ENCODE assay signal across 8 cellular contexts in the genomic region with DNA sequence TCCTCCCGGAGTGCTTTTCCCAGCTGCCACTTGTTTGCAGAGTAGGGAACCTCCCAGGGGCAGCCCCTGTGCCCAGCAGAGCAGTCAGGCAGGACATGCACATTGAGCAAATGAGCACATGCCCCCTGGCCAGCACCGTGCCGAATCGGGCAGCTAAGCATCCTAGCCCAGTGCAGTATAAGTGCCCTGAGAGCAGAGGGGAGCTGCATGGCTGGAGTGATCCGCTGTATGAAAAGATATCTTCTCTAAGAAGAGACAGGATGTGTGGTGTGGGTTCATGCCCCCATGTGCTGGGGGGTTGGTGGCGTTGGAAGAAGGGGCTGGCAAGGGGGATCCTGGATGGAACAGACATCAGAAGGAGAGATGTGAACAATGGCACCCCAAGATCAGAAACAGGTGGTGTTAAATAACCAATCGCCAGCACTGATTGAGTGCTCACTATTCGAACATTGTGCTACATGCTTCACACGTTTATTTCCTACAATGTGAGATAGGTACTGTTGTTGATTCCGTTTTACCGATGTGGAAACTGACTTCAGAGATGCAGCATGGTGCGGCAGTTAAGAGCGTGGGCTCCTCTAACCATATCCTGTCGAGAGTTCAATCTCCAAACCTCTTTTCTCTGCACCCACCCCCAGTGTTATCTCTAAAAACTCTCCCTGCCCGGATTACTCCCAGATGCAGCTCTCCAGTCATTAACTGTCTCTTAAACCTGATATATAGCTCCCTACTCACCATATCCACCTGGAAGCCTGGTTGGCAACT. TPM values are rescaled to one million over a fixed set of nuclear protein-coding genes. Genes with fewer than 3 reads are reported as not detected.
DNase-seq lines count a peak whose midpoint lies in the region; ATAC-seq, FAIRE-seq and TF ChIP-seq lines count a peak whose summit lies in the region.

No MANE protein-coding gene starts in this region.

- peaks cover 36 to 46% (median 41%) of the 10 kb centered on the region in 3 donors for H3K4me1 Mint-ChIP-seq in IgD-negative memory B cell

- intact Hi-C loops in stomach (cut with DNase I; ENCODE audit: low total_unique reads) = no loop called here

- TF ChIP-seq POLR2A in stomach (IDR thresholded peaks at IDR 0.05) = no peak

- no peak overlapping the region for H3K27ac ChIP-seq in iPS-20b (ENCODE audit: low read length)
- peak overlapping the region in 4 of 5 donors; percentile 84 to 90 (median 88) for H3K27ac ChIP-seq in stomach

- no peak for FAIRE-seq in RCC 7860 (lab: Jason Lieb, UNC)

- no peak overlapping the region; the same call in 1 of the 2 replicates for H3K9ac ChIP-seq in iPS-20b (ENCODE audit: low read depth, low read length)

- H3K4me1 ChIP-seq in iPS-20b (ENCODE audit: insufficient read depth, low read length) = no peaks in the 10 kb centered on the region
- H3K4me1 ChIP-seq in stomach = peaks cover 17 to 45% (median 41%) of the 10 kb centered on the region in 4 donors

- H3K27me3 ChIP-seq in iPS-20b (ENCODE audit: insufficient read depth, low read length) = peaks cover 10% of the 10 kb centered on the region
- H3K27me3 ChIP-seq in stomach = no peaks in the 10 kb centered on the region

- H3K27ac Mint-ChIP-seq in IgD-negative memory B cell = peak overlapping the region; percentile 91 to 100 (median 94)

- no peak for TF ChIP-seq CTCF in stomach (IDR thresholded peaks at IDR 0.05)

- H3K36me3 Mint-ChIP-seq in IgD-negative memory B cell = peaks cover 4% of the 10 kb centered on the region

- H3K36me3 ChIP-seq in iPS-20b (ENCODE audit: insufficient read depth, low read depth, low read length) (no peaks in the 10 kb centered on the region), stomach (peaks cover 3 to 27% (median 22%) of the 10 kb centered on the region in 4 donors)

- H3K9me3 ChIP-seq in iPS-20b (ENCODE audit: insufficient read depth, low read depth, low read length) (no peaks in the 10 kb centered on the region), stomach (no peaks in the 10 kb centered on the region)

- no peaks in the 10 kb centered on the region for H3K27me3 Mint-ChIP-seq in IgD-negative memory B cell

- H3K9me3 Mint-ChIP-seq in IgD-negative memory B cell = no peaks in the 10 kb centered on the region

- no peak for TF ChIP-seq EP300 in stomach (IDR thresholded peaks at IDR 0.05)

- peak overlapping the region; percentile 92 to 98 (median 98) for H3K4me3 Mint-ChIP-seq in IgD-negative memory B cell

- 68 to 81% (median 74%) methylated on average over 15 of the region's 15 CpGs for WGBS in stomach, 5 donors

- no peak for ATAC-seq in GM18502 (IDR thresholded peaks at IDR 0.05; ENCODE audit: poor library complexity, unreplicated experiment)

- peak; percentile 78 for DNase-seq in activated CD8-positive, alpha-beta memory T cell treated with anti-CD3 and anti-CD28 coated beads, Interleukin-2, amount 50 U/mL, for 48 hours
- no peak for DNase-seq in stomach
- no peak for DNase-seq in NCI-H446 (lab: John Stamatoyannopoulos, UW)
- DNase-seq in NCI-H1417 (lab: John Stamatoyannopoulos, UW) = no peak
- DNase-seq in RCC 7860 (ENCODE audit: low spot score) = no peak

- H3K4me3 ChIP-seq in iPS-20b (ENCODE audit: low read length) (peak overlapping the region; percentile 69; the same call in 1 of the 2 replicates), stomach (peak overlapping the region; percentile 44 to 60 (median 56))

RNA-seq across cellular contexts. Expression of gene AIP, which starts 1.3 kb away (rescaled TPM):
- polyA plus RNA-seq in IgD-negative memory B cell (158 TPM), stomach (10 to 100 TPM; 75.5 to 86.6 (median 84.2) TPM)
- 100 to 1,000 TPM in 1 of 5 donors, 10 to 100 TPM in 4; 36.4 to 140 (median 60.7) TPM for total RNA-seq in stomach

RNA-seq across cellular contexts. Expression of gene TMEM134, which starts 15.0 kb away (rescaled TPM):
- polyA plus RNA-seq in IgD-negative memory B cell (272 TPM), stomach (100 to 1,000 TPM; 118 to 130 (median 126) TPM)
- 100 to 1,000 TPM in 3 of 5 donors, 10 to 100 TPM in 2; 57.6 to 392 (median 174) TPM for total RNA-seq in stomach

RNA-seq across cellular contexts. Expression of gene PITPNM1, which starts 21.1 kb away (rescaled TPM):
- polyA plus RNA-seq in IgD-negative memory B cell = 40.6 TPM
- total RNA-seq in stomach = 100 to 1,000 TPM in 1 of 5 donors, 10 to 100 TPM in 4; 12.3 to 133 (median 42.4) TPM
- polyA plus RNA-seq in stomach = 10 to 100 TPM; 15.9 to 18.9 (median 17.3) TPM

RNA-seq across cellular contexts. Expression of gene CDK2AP2, which starts 23.9 kb away (rescaled TPM):
- polyA plus RNA-seq in IgD-negative memory B cell (133 TPM), stomach (10 to 100 TPM; 60.9 to 95.9 (median 74.7) TPM)
- total RNA-seq in stomach = 10 to 100 TPM in 4 of 5 donors, 1 to 10 TPM in 1; 8.3 to 68.3 (median 52.7) TPM

RNA-seq across cellular contexts. Expression of gene CABP4, which starts 28.9 kb away (rescaled TPM):
- 3.9 TPM for polyA plus RNA-seq in IgD-negative memory B cell
- total RNA-seq in stomach = under 1 TPM in 3 of 5 donors, not detected in 2; 0.43 to 0.73 (median 0.45) TPM
- polyA plus RNA-seq in stomach = 1 to 10 TPM in 2 of 3 donors, under 1 TPM in 1; 0.50 to 1.7 (median 1.7) TPM
